Comparison of ENCODE assay signal across 5 cellular contexts in genomic region chr12:110068115-110068514, GRCh38. TPM values are rescaled to one million over a fixed set of nuclear protein-coding genes. Genes with fewer than 3 reads are reported as not detected.
DNase-seq lines count a peak whose midpoint lies in the region; ATAC-seq, FAIRE-seq and TF ChIP-seq lines count a peak whose summit lies in the region.
"Not testable (repeated sequence)": the region's sequence is repeated elsewhere in the genome, so short reads cannot be mapped to it uniquely, and the experiment has no call there.

No MANE protein-coding gene starts in this region.

- RAD21 ChIA-PET in GM12878 (lab: Charles Lee; ENCODE audit: unreplicated experiment), result not testable (repeated sequence)

- not testable (repeated sequence) for H3K4me1 ChIP-seq in HEK293 (ENCODE audit: control insufficient read depth, insufficient read depth, low read length)
- peaks cover 15% of the 10 kb centered on the region for H3K4me1 ChIP-seq in GM12878 (ENCODE audit: control insufficient read depth, insufficient read depth, low read length)

- not testable (repeated sequence) for H3K27ac ChIP-seq in HEK293 (ENCODE audit: extremely low read depth, low read depth, low read length); GM12878 (ENCODE audit: control insufficient read depth, insufficient read depth)
- peak overlapping the region; percentile 31 for H3K27ac ChIP-seq in cingulate gyrus (ENCODE audit: low read depth, low read length)

- FAIRE-seq in GM12878 (lab: Jason Lieb, UNC), result not testable (repeated sequence)

- not testable (repeated sequence) for H2AFZ ChIP-seq in GM12878 (ENCODE audit: control insufficient read depth, low read depth, low read length)

- CTCF ChIA-PET in HEK293 (lab: Yijun Ruan, JAX), result interaction anchor here (1.4 kb wide), 1 partner anchor 32 kb away, joined by 3 read pairs; no protein-coding TSS in a partner anchor
- CTCF ChIA-PET in GM12878 (lab: Yijun Ruan, JAX), result not testable (repeated sequence)

- not testable (repeated sequence) for BruUV-seq in GM12878 (replicated peaks; lab: Mats Ljungman, UMichigan)

- not testable (repeated sequence) for H3K4me2 ChIP-seq in GM12878 (ENCODE audit: control insufficient read depth, insufficient read depth)

- not testable (repeated sequence) for H3K9me3 ChIP-seq in HEK293 (ENCODE audit: control insufficient read depth, insufficient read depth, low read depth, low read length); GM12878 (replicated peaks; ENCODE audit: control insufficient read depth, insufficient read depth, low read length)

- H3K36me3 Mint-ChIP-seq in T-helper 2 cell treated with Interferon-gamma antibody and Interleukin-4, amounts not matched to agents 5 μg/mL and 100 μg/mL, for 36 hours (ENCODE audit: low read depth), result peaks cover 44% of the 10 kb centered on the region
- not testable (repeated sequence) for H3K36me3 Mint-ChIP-seq in stimulated activated naive CD8-positive, alpha-beta T cell treated with anti-CD3 and anti-CD28 coated beads, Interleukin-15, Interleukin-2, amounts not matched to agents 100 ng/mL and 50 ng/mL, for 24 hours (ENCODE audit: low read depth)

- SMC1A ChIA-PET in GM12878 (lab: Charles Lee; ENCODE audit: uncharacterized antibody, unreplicated experiment), result not testable (repeated sequence)

- ATAC-seq in GM12878, result not testable (repeated sequence)

- not testable (repeated sequence) for H3K4me3 Mint-ChIP-seq in T-helper 2 cell treated with Interferon-gamma antibody and Interleukin-4, amounts not matched to agents 5 μg/mL and 100 μg/mL, for 36 hours; stimulated activated naive CD8-positive, alpha-beta T cell treated with anti-CD3 and anti-CD28 coated beads, Interleukin-15, Interleukin-2, amounts not matched to agents 100 ng/mL and 50 ng/mL, for 24 hours

- in situ Hi-C loops in GM12878 (cut with MboI), result not testable (repeated sequence)

- TF ChIP-seq POLR2A in GM12878 (IDR thresholded peaks at IDR 0.05; ENCODE audit: low read depth, low read length), result not testable (repeated sequence)

- TF ChIP-seq RAD21 in GM12878 (IDR thresholded peaks at IDR 0.05; ENCODE audit: insufficient read depth, low read depth, low read length), result not testable (repeated sequence)

- not testable (repeated sequence) for TF ChIP-seq CTCF in HEK293 (tag by site-specific recombination; IDR thresholded peaks at IDR 0.05); GM12878 (IDR thresholded peaks at IDR 0.05 in 2 of 3, conservative IDR thresholded peaks at IDR 0.05 in 1 of 3; ENCODE audit: control insufficient read depth in 2 of 3, extremely low read depth in 1 of 3, insufficient read depth in 1 of 3, low read depth in 3 of 3, low read length in 3 of 3)

- not testable (repeated sequence) for H3K79me2 ChIP-seq in GM12878 (ENCODE audit: control insufficient read depth, insufficient read depth, low read length)

- not testable (repeated sequence) for H3K9ac ChIP-seq in GM12878 (ENCODE audit: control insufficient read depth, insufficient read depth, low read length)

- intact Hi-C loops in GM12878 (cut with micrococcal nuclease; ENCODE audit: unreplicated experiment), result not testable (repeated sequence)

- H3K9me3 Mint-ChIP-seq in T-helper 2 cell treated with Interferon-gamma antibody and Interleukin-4, amounts not matched to agents 5 μg/mL and 100 μg/mL, for 36 hours; stimulated activated naive CD8-positive, alpha-beta T cell treated with anti-CD3 and anti-CD28 coated beads, Interleukin-15, Interleukin-2, amounts not matched to agents 100 ng/mL and 50 ng/mL, for 24 hours: not testable (repeated sequence)

- DNase-seq in T-helper 2 cell treated with Interferon-gamma antibody and Interleukin-4, amounts not matched to agents 5 μg/mL and 100 μg/mL, for 36 hours (ENCODE audit: low spot score); GM12878 (ENCODE audit: low read depth, low spot score): not testable (repeated sequence)

- H3K4me3 ChIP-seq in HEK293 (ENCODE audit: low read depth, low read length); GM12878: not testable (repeated sequence)

- H3K27ac Mint-ChIP-seq in T-helper 2 cell treated with Interferon-gamma antibody and Interleukin-4, amounts not matched to agents 5 μg/mL and 100 μg/mL, for 36 hours, result peak overlapping the region; percentile 55
- peak overlapping the region; percentile 21 for H3K27ac Mint-ChIP-seq in stimulated activated naive CD8-positive, alpha-beta T cell treated with anti-CD3 and anti-CD28 coated beads, Interleukin-15, Interleukin-2, amounts not matched to agents 100 ng/mL and 50 ng/mL, for 24 hours

- WGBS in GM12878 (ENCODE audit: insufficient coverage, insufficient replicate concordance, low lambda C conversion rate, missing lambda C conversion rate), result 91% methylated on average over 9 of the region's 9 CpGs

- POLR2A ChIA-PET in HEK293 (lab: Yijun Ruan, JAX) (interaction anchor here (1.2 kb wide), 1 partner anchor 69 kb away, joined by 4 read pairs; the partner anchor contains the start of gene ANKRD13A), GM12878 (lab: Charles Lee) (interaction anchor here (1.1 kb wide), 1 partner anchor 17 kb away, joined by 3 read pairs; no protein-coding TSS in a partner anchor)

- not testable (repeated sequence) for H3K27me3 Mint-ChIP-seq in T-helper 2 cell treated with Interferon-gamma antibody and Interleukin-4, amounts not matched to agents 5 μg/mL and 100 μg/mL, for 36 hours (ENCODE audit: low read depth); stimulated activated naive CD8-positive, alpha-beta T cell treated with anti-CD3 and anti-CD28 coated beads, Interleukin-15, Interleukin-2, amounts not matched to agents 100 ng/mL and 50 ng/mL, for 24 hours

- H3K27me3 ChIP-seq in GM12878 (replicated peaks in 1 of 2; ENCODE audit: control insufficient read depth in 2 of 2, insufficient read depth in 2 of 2, low read length in 1 of 2), result not testable (repeated sequence)

- not testable (repeated sequence) for TF ChIP-seq EP300 in GM12878 (IDR thresholded peaks at IDR 0.05; ENCODE audit: borderline replicate concordance in 1 of 2, control insufficient read depth in 1 of 2, low read depth in 2 of 2, low read length in 2 of 2)

- not testable (repeated sequence) for H3K36me3 ChIP-seq in HEK293 (ENCODE audit: control insufficient read depth in 2 of 2, insufficient read depth in 1 of 2, low read length in 2 of 2); GM12878 (ENCODE audit: control insufficient read depth in 2 of 2, insufficient read depth in 2 of 2, low read length in 1 of 2)

- H4K20me1 ChIP-seq in GM12878 (ENCODE audit: control insufficient read depth, insufficient read depth), result not testable (repeated sequence)

- H3K4me1 Mint-ChIP-seq in T-helper 2 cell treated with Interferon-gamma antibody and Interleukin-4, amounts not matched to agents 5 μg/mL and 100 μg/mL, for 36 hours (ENCODE audit: low read depth), result peaks cover 43% of the 10 kb centered on the region
- peaks cover 24% of the 10 kb centered on the region for H3K4me1 Mint-ChIP-seq in stimulated activated naive CD8-positive, alpha-beta T cell treated with anti-CD3 and anti-CD28 coated beads, Interleukin-15, Interleukin-2, amounts not matched to agents 100 ng/mL and 50 ng/mL, for 24 hours (ENCODE audit: low read depth)

TF ChIP-seq in GM12878, 131 proteins besides CTCF, POLR2A, EP300 and RAD21:
- peak; percentile 53 for TF ChIP-seq RUNX3 (IDR thresholded peaks at IDR 0.05; ENCODE audit: low read length)

RNA-seq across cellular contexts. Expression of gene C12orf76, which starts 19.8 kb away (rescaled TPM):
- 26.2 TPM in 2 replicates for total RNA-seq in GM12878 (2013; cell fraction: nucleolus; rRNA removed)
- total RNA-seq in GM12878 (2014; rRNA removed), result 10.1 and 12.2 TPM in 2 replicates
- total RNA-seq in GM12878 (2014; rRNA removed; fragmentation: Illumina TruSeq; extraction: Trizol), result 7.9 and 9.1 TPM in 2 replicates
- total RNA-seq in GM12878 (2021), result 9.3 and 11.1 TPM in 2 replicates
- polyA plus RNA-seq in GM12878 (2011; ENCODE audit: low read depth), result 10.2 TPM
- 20.4 and 27.4 TPM in 2 replicates for polyA plus RNA-seq in GM12878 (2011; rRNA removed)
- polyA plus RNA-seq in GM12878 (2011; cell fraction: cytosol; rRNA removed), result 17.2 and 18.4 TPM in 2 replicates
- polyA plus RNA-seq in GM12878 (2011; cell fraction: nucleus; rRNA removed), result 12.1 and 15.3 TPM in 2 replicates
- polyA plus RNA-seq in GM12878 (2012), result 15.5 and 19.8 TPM in 2 replicates
- polyA plus RNA-seq in GM12878 (2014; fragmentation: Illumina TruSeq; extraction: Trizol), result 8.8 and 14.0 TPM in 2 replicates
- polyA plus RNA-seq in GM12878 (2014; fragmentation: Nextera tagmentation; extraction: Ambion mirVana), result 1 to 10 TPM; 3.6 to 4.6 TPM
- 12.1 and 13.7 TPM in 2 replicates for polyA plus RNA-seq in GM12878 (2014; rRNA removed)
- polyA plus RNA-seq in GM12878 (2016; fragmentation: Nextera tagmentation; extraction: Ambion mirVana), result 10 to 100 TPM; 13.7 to 13.8 TPM
- polyA minus RNA-seq in GM12878 (2011; rRNA and poly(A)+ RNA removed), result 12.4 and 15.9 TPM in 2 replicates
- polyA minus RNA-seq in GM12878 (2011; cell fraction: cytosol; rRNA and poly(A)+ RNA removed), result 4.4 and 6.1 TPM in 2 replicates
- 3.9 and 6.8 TPM in 2 replicates for polyA minus RNA-seq in GM12878 (2011; cell fraction: nucleus; rRNA and poly(A)+ RNA removed)

RNA-seq across cellular contexts. Expression of gene IFT81, which starts 56.0 kb away (rescaled TPM):
- 15.7 and 17.5 TPM in 2 replicates for total RNA-seq in GM12878 (2013; cell fraction: nucleolus; rRNA removed)
- total RNA-seq in GM12878 (2014; rRNA removed), result 4.1 and 4.2 TPM in 2 replicates
- 7.4 and 8.6 TPM in 2 replicates for total RNA-seq in GM12878 (2014; rRNA removed; fragmentation: Illumina TruSeq; extraction: Trizol)
- 5.5 and 6.1 TPM in 2 replicates for total RNA-seq in GM12878 (2021)
- polyA plus RNA-seq in GM12878 (2011; ENCODE audit: low read depth), result 2.8 TPM
- polyA plus RNA-seq in GM12878 (2011; rRNA removed), result 5.3 and 12.0 TPM in 2 replicates
- polyA plus RNA-seq in GM12878 (2011; cell fraction: cytosol; rRNA removed), result 1.3 and 1.6 TPM in 2 replicates
- 5.7 and 6.2 TPM in 2 replicates for polyA plus RNA-seq in GM12878 (2011; cell fraction: nucleus; rRNA removed)
- polyA plus RNA-seq in GM12878 (2012), result 4.3 and 5.0 TPM in 2 replicates
- polyA plus RNA-seq in GM12878 (2014; fragmentation: Illumina TruSeq; extraction: Trizol), result 8.2 and 10.4 TPM in 2 replicates
- polyA plus RNA-seq in GM12878 (2014; fragmentation: Nextera tagmentation; extraction: Ambion mirVana), result 1 to 10 TPM; 5.3 to 5.8 TPM
- polyA plus RNA-seq in GM12878 (2014; rRNA removed), result 4.3 and 5.4 TPM in 2 replicates
- 1 to 10 TPM; 9.4 to 9.9 TPM for polyA plus RNA-seq in GM12878 (2016; fragmentation: Nextera tagmentation; extraction: Ambion mirVana)
- 1.6 and 2.6 TPM in 2 replicates for polyA minus RNA-seq in GM12878 (2011; rRNA and poly(A)+ RNA removed)
- polyA minus RNA-seq in GM12878 (2011; cell fraction: cytosol; rRNA and poly(A)+ RNA removed), result 2.3 and 2.8 TPM in 2 replicates
- polyA minus RNA-seq in GM12878 (2011; cell fraction: nucleus; rRNA and poly(A)+ RNA removed), result 3.0 and 4.6 TPM in 2 replicates
